1 cellular context compared by ENCODE assay signal in genomic region chr14:21476925-21477681, GRCh38.
TF ChIP-seq lines count a peak whose summit lies in the region.

RAB2B (minus strand) TSS chr14:21476959; CDS start chr14:21476872, 87 bp downstream.
TOX4 (plus strand) TSS chr14:21477195; CDS start chr14:21477279, 84 bp downstream.

TF ChIP-seq in GM12878, 131 proteins besides CTCF, POLR2A, EP300 and RAD21 (continued from another document and continues in another):
- TF ChIP-seq ZNF687 (IDR thresholded peaks at IDR 0.05), result no peak
- TF ChIP-seq EED (IDR thresholded peaks at IDR 0.05; ENCODE audit: low read depth), result no peak
- peak; percentile 71 for TF ChIP-seq KLF5 (IDR thresholded peaks at IDR 0.05; ENCODE audit: partially characterized antibody)
- peak; percentile 73 for TF ChIP-seq HCFC1 (IDR thresholded peaks at IDR 0.05; ENCODE audit: low read length)
- no peak for TF ChIP-seq CHD1 (IDR thresholded peaks at IDR 0.05; ENCODE audit: low read depth, low read length)
- TF ChIP-seq IRF4 (IDR thresholded peaks at IDR 0.05; ENCODE audit: low read depth, low read length), result 0 out of 2 replicates have a peak, but pooled peaks have one; percentile 10
- no peak for TF ChIP-seq FOS (IDR thresholded peaks at IDR 0.05; ENCODE audit: borderline replicate concordance, extremely low read depth, insufficient read length)
- TF ChIP-seq CHD2 (IDR thresholded peaks at IDR 0.05; ENCODE audit: borderline replicate concordance, low read depth, low read length), result peak; percentile 81
- peak; percentile 25; the same call in 1 of the 2 replicates for TF ChIP-seq NFYA (IDR thresholded peaks at IDR 0.05; ENCODE audit: borderline replicate concordance, low read depth, low read length)
- TF ChIP-seq SUPT20H (IDR thresholded peaks at IDR 0.05; ENCODE audit: borderline replicate concordance, control insufficient read depth, low read depth, low read length), result no peak
- TF ChIP-seq IKZF2 (IDR thresholded peaks at IDR 0.05), result peak; percentile 9 to 37; a peak in 1 of 4 replicates
- TF ChIP-seq PAX8 (IDR thresholded peaks at IDR 0.05), result no peak
- no peak for TF ChIP-seq PBX3 (IDR thresholded peaks at IDR 0.05; ENCODE audit: insufficient replicate concordance, low read depth, low read length)
- TF ChIP-seq SREBF1 (IDR thresholded peaks at IDR 0.05; ENCODE audit: low read length), result no peak
- TF ChIP-seq JUNB (IDR thresholded peaks at IDR 0.05), result no peak
- TF ChIP-seq RB1 (IDR thresholded peaks at IDR 0.05; ENCODE audit: borderline replicate concordance), result peak; percentile 48; the same call in 1 of the 2 replicates
- TF ChIP-seq GABPA (IDR thresholded peaks at IDR 0.05; ENCODE audit: low read depth), result peak; percentile 91
- peak; percentile 59; the same call in 1 of the 2 replicates for TF ChIP-seq GATAD2B (conservative IDR thresholded peaks at IDR 0.05; ENCODE audit: low read depth)
- TF ChIP-seq CEBPZ (IDR thresholded peaks at IDR 0.05; ENCODE audit: low read depth, low read length), result no peak
- peak; percentile 55; the same call in 1 of the 2 replicates for TF ChIP-seq ZNF207 (IDR thresholded peaks at IDR 0.05; ENCODE audit: borderline replicate concordance)
- TF ChIP-seq DPF2 (IDR thresholded peaks at IDR 0.05), result peak; percentile 40; the same call in 1 of the 2 replicates
- TF ChIP-seq EZH2 (IDR thresholded peaks at IDR 0.05; ENCODE audit: borderline replicate concordance, control insufficient read depth, low read depth, low read length), result no peak
- peak; percentile 91 for TF ChIP-seq HDGF (IDR thresholded peaks at IDR 0.05)
- 0 out of 2 replicates have a peak, but pooled peaks have one; percentile 49 for TF ChIP-seq RBBP5 (conservative IDR thresholded peaks at IDR 0.05)
- no peak for TF ChIP-seq HSF1 (IDR thresholded peaks at IDR 0.05; ENCODE audit: low read depth, low read length)
- peak; percentile 78 for TF ChIP-seq NKRF (conservative IDR thresholded peaks at IDR 0.05)
- TF ChIP-seq MEF2B (IDR thresholded peaks at IDR 0.05; ENCODE audit: partially characterized antibody, poor library complexity, severe bottlenecking), result no peak
- peak; percentile 89 for TF ChIP-seq RELB (IDR thresholded peaks at IDR 0.05; ENCODE audit: low read depth)
- TF ChIP-seq RELA (IDR thresholded peaks at IDR 0.05; ENCODE audit: borderline replicate concordance, partially characterized antibody), result peak; percentile 50
- peak; percentile 84 for TF ChIP-seq POLR2AphosphoS5 (IDR thresholded peaks at IDR 0.05; ENCODE audit: low read length)
- peak; percentile 95 for TF ChIP-seq CREB1 (IDR thresholded peaks at IDR 0.05; ENCODE audit: low read depth)
- no peak for TF ChIP-seq ZZZ3 (IDR thresholded peaks at IDR 0.05; ENCODE audit: control insufficient read depth, insufficient read length, low read depth)
- TF ChIP-seq KDM1A (IDR thresholded peaks at IDR 0.05; ENCODE audit: borderline replicate concordance), result no peak
- TF ChIP-seq SREBF2 (IDR thresholded peaks at IDR 0.05; ENCODE audit: low read length), result no peak
- peak; percentile 80 for TF ChIP-seq E2F8 (IDR thresholded peaks at IDR 0.05; ENCODE audit: low read depth, partially characterized antibody)
- peak; percentile 50 for TF ChIP-seq SKIL (IDR thresholded peaks at IDR 0.05; ENCODE audit: low read depth, poor library complexity, severe bottlenecking)
- TF ChIP-seq PKNOX1 (IDR thresholded peaks at IDR 0.05), result 0 out of 2 replicates have a peak, but pooled peaks have one; percentile 28
- no peak for TF ChIP-seq YBX1 (IDR thresholded peaks at IDR 0.05)
- TF ChIP-seq ZNF274 (IDR thresholded peaks at IDR 0.05; ENCODE audit: insufficient read depth, insufficient read length), result no peak
- TF ChIP-seq NBN (IDR thresholded peaks at IDR 0.05), result peak; percentile 97
- TF ChIP-seq CBX5 (IDR thresholded peaks at IDR 0.05; ENCODE audit: low read depth), result no peak
- TF ChIP-seq HDAC6 (IDR thresholded peaks at IDR 0.05; ENCODE audit: unreplicated experiment), result no peak
